8 cellular contexts compared by ENCODE assay signal in genomic region chr1:150162582-150162861, GRCh38. TPM values are rescaled to one million over a fixed set of nuclear protein-coding genes. Genes with fewer than 3 reads are reported as not detected.
DNase-seq lines count a peak whose midpoint lies in the region; ATAC-seq and TF ChIP-seq lines count a peak whose summit lies in the region.

No MANE protein-coding gene starts in this region.

- no peak for DNase-seq in GM12865 (ENCODE audit: low read depth)
- no peak for DNase-seq in ascending aorta (ENCODE audit: low spot score in 2 of 2)
- no peak for DNase-seq in GM13976 (ENCODE audit: low spot score)

- H3K9me3 ChIP-seq in ascending aorta = no peaks in the 10 kb centered on the region
- no peaks in the 10 kb centered on the region for H3K9me3 ChIP-seq in iPS-15b (ENCODE audit: control insufficient read depth, insufficient read depth, low read length)
- H3K9me3 ChIP-seq in skeletal muscle tissue (ENCODE audit: control insufficient read depth in 3 of 3, low read length in 3 of 3) = no peaks in the 10 kb centered on the region

- in situ Hi-C loops in GM13976 (cut with MboI; ENCODE audit: low sequenced_read_pairs, unreplicated experiment) = loop anchor here (25.0 kb wide), 1 partner anchor 200 kb away; no protein-coding TSS in a partner anchor

- H3K4me1 ChIP-seq in ascending aorta = peaks cover 18 to 29% of the 10 kb centered on the region in 2 donors
- H3K4me1 ChIP-seq in iPS-15b (ENCODE audit: control insufficient read depth, insufficient read depth, low read length) = peaks cover 26% of the 10 kb centered on the region
- H3K4me1 ChIP-seq in skeletal muscle tissue (ENCODE audit: control insufficient read depth in 3 of 3, insufficient read depth in 3 of 3, low read length in 3 of 3) = peaks cover 23 to 31% (median 26%) of the 10 kb centered on the region in 3 donors

- H3K36me3 ChIP-seq in ascending aorta (peaks cover 26 to 27% of the 10 kb centered on the region in 2 donors), iPS-15b (ENCODE audit: control insufficient read depth, insufficient read depth, low read length) (peaks cover 7% of the 10 kb centered on the region), skeletal muscle tissue (ENCODE audit: control insufficient read depth in 3 of 3, insufficient read depth in 3 of 3, low read length in 3 of 3) (peaks cover 11 to 23% (median 20%) of the 10 kb centered on the region in 3 donors)

- peak overlapping the region; percentile 80 for H3K9ac ChIP-seq in iPS-15b (ENCODE audit: low read depth, low read length)
- peak overlapping the region; percentile 81 to 88 (median 87) for H3K9ac ChIP-seq in skeletal muscle tissue (ENCODE audit: low read depth in 1 of 3, low read length in 3 of 3)

- intact Hi-C loops in ascending aorta (cut with DNase I) = loop anchor here (2.0 kb wide), 2 partner anchors 24 to 96 kb away; partner anchors contain the start of gene VPS45

- H3K27me3 ChIP-seq in ascending aorta (no peaks in the 10 kb centered on the region), iPS-15b (ENCODE audit: control insufficient read depth, insufficient read depth, low read length) (no peaks in the 10 kb centered on the region), skeletal muscle tissue (ENCODE audit: control insufficient read depth in 3 of 3, insufficient read depth in 3 of 3, low read length in 3 of 3) (no peaks in the 10 kb centered on the region)

- TF ChIP-seq CTCF in GM12865 (IDR thresholded peaks at IDR 0.05; ENCODE audit: insufficient read depth, low read depth, low read length, missing control alignments) = no peak
- no peak for TF ChIP-seq CTCF in ascending aorta (IDR thresholded peaks at IDR 0.05)
- no peak for TF ChIP-seq CTCF in GM13976 (IDR thresholded peaks at IDR 0.05; ENCODE audit: borderline replicate concordance, control extremely low read depth, extremely low read depth, insufficient read depth, missing control alignments)

- ATAC-seq in GM18861 (IDR thresholded peaks at IDR 0.05; ENCODE audit: unreplicated experiment) (no peak), HG03095 (IDR thresholded peaks at IDR 0.05; ENCODE audit: unreplicated experiment) (no peak), GM19351 (IDR thresholded peaks at IDR 0.05; ENCODE audit: unreplicated experiment) (no peak)

- peak overlapping the region; percentile 94 to 98 for H3K27ac ChIP-seq in ascending aorta
- H3K27ac ChIP-seq in skeletal muscle tissue (ENCODE audit: low read depth, low read length) = peak overlapping the region; percentile 95

- H3K4me3 ChIP-seq in GM12865 (ENCODE audit: low read depth, low read length) (peak overlapping the region; percentile 70), ascending aorta (peak overlapping the region; percentile 39 to 57), iPS-15b (ENCODE audit: low read depth, low read length) (peak overlapping the region; percentile 51), skeletal muscle tissue (ENCODE audit: low read length in 3 of 3) (peak overlapping the region; percentile 62 to 68 (median 65))

RNA-seq across cellular contexts. Expression of gene PLEKHO1, which starts 12.8 kb away (rescaled TPM):
- total RNA-seq in ascending aorta (88.9 TPM), skeletal muscle tissue (70.5 TPM)
